In the genomic region with DNA sequence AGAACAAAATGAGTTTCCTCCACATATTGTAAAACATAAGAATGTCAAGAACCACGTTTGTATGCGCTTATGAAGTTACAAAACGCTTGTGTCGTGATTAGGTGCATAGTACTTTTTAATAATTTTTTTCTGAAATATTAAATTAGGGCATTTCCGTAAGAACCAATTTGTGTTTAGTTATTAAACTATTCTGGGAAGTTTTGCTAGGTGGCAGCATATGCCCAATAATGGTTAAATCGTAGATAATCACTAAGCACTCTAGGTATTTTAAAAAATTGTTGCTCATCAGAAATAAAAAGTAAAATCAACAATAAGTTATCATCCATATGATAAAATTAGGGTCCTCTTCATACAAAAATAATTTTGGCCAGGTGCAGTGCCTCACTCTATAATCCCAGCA, we compare ENCODE assay signal across 11 cellular contexts. TPM values are rescaled to one million over a fixed set of nuclear protein-coding genes. Genes with fewer than 3 reads are reported as not detected.
DNase-seq lines count a peak whose midpoint lies in the region; TF ChIP-seq lines count a peak whose summit lies in the region.
"Had no signal": no experiment of that assay in that cellular context is flagged by ENCODE, and none has a peak within 500 bp of the region (broad histone marks: within the 10 kb centered on the region; RNA-seq: fewer than 3 reads in every experiment).

No MANE protein-coding gene starts in this region.

- peaks cover 34% of the 10 kb centered on the region for H3K4me1 ChIP-seq in smooth muscle cell (ENCODE audit: low read depth)

- no peaks in the 10 kb centered on the region for H3K9me3 ChIP-seq in smooth muscle cell (replicated peaks; ENCODE audit: low read depth)

- TF ChIP-seq CTCF in fibroblast of mammary gland (conservative IDR thresholded peaks at IDR 0.05; ENCODE audit: control insufficient read depth, insufficient read depth, low read depth, low read length) (peak; percentile 40), smooth muscle cell (IDR thresholded peaks at IDR 0.05; ENCODE audit: borderline replicate concordance, insufficient read depth, poor library complexity, severe bottlenecking) (peak; percentile 49), coronary artery (IDR thresholded peaks at IDR 0.05) (no peak)

- H3F3A ChIP-seq in smooth muscle cell (ENCODE audit: low read depth), result peaks cover 21% of the 10 kb centered on the region

- 89% methylated on average over 6 of the region's 6 CpGs for WGBS in smooth muscle cell (ENCODE audit: low lambda C conversion rate)

- peak overlapping the region; percentile 28 for H3K4me2 ChIP-seq in smooth muscle cell

- peaks cover 85% of the 10 kb centered on the region for H3K79me2 ChIP-seq in smooth muscle cell (ENCODE audit: low read depth)

- peak overlapping the region; percentile 98 for H3K27ac ChIP-seq in smooth muscle cell (ENCODE audit: low read depth)
- no peak overlapping the region for H3K27ac ChIP-seq in coronary artery
- H3K27ac ChIP-seq: parathyroid adenoma had no signal

- H3K36me3 ChIP-seq in smooth muscle cell (ENCODE audit: low read depth), result no peaks in the 10 kb centered on the region

- no peaks in the 10 kb centered on the region for H3K27me3 ChIP-seq in smooth muscle cell (ENCODE audit: low read depth)

- DNase-seq in NCI-H2227 (lab: John Stamatoyannopoulos, UW; ENCODE audit: unreplicated experiment) (peak; percentile 3), NCI-H2227 treated with DMSO at 0.1 percent for 48 hours (lab: John Stamatoyannopoulos, UW) (no peak), RPMI7951 (ENCODE audit: low read depth) (peak; percentile 16), fibroblast of mammary gland (ENCODE audit: low read depth) (peak; percentile 62), smooth muscle cell (lab: John Stamatoyannopoulos, UW; ENCODE audit: unreplicated experiment) (no peak), coronary artery (ENCODE audit: low spot score) (no peak), middle frontal gyrus (ENCODE audit: extremely low spot score, low spot score) (no peak), 8988T (no peak)
- DNase-seq: activated naive CD8-positive, alpha-beta T cell treated with anti-CD3 and anti-CD28 coated beads for 36 hours; NCI-H774 had no signal

- no peak overlapping the region for H3K9ac ChIP-seq in smooth muscle cell (ENCODE audit: low read depth)
- H3K9ac ChIP-seq: parathyroid adenoma had no signal

- H3K4me3 ChIP-seq in fibroblast of mammary gland (ENCODE audit: control insufficient read depth, low read depth, low read length) (no peak overlapping the region), smooth muscle cell (no peak overlapping the region), coronary artery (no peak overlapping the region)

- no peaks in the 10 kb centered on the region for H4K20me1 ChIP-seq in smooth muscle cell (ENCODE audit: low read depth)

- no peak overlapping the region for H2AFZ ChIP-seq in smooth muscle cell (ENCODE audit: low read depth)
- H2AFZ ChIP-seq: parathyroid adenoma had no signal

RNA-seq across cellular contexts. Expression of a gene that starts 5.4 kb away (rescaled TPM):
- total RNA-seq in RPMI7951 (2014; rRNA removed; shearing (Covaris generic)), result 11.3 and 17.2 TPM in 2 replicates
- total RNA-seq in smooth muscle cell, result 15.1 and 19.0 TPM in 2 replicates
- 7.0 and 7.1 TPM in 2 replicates for polyA plus RNA-seq in smooth muscle cell

Comparison
In these comparisons a context has a peak if more than half of its experiments do, and no peak if none do; other contexts are left out.
1. DNase-seq: peak in NCI-H2227 (single experiment), RPMI7951 (single experiment) and fibroblast of mammary gland (single experiment); none in NCI-H2227 treated with DMSO at 0.1 percent for 48 hours (single experiment), smooth muscle cell (single experiment), coronary artery (single experiment), middle frontal gyrus (single experiment) and 8988T (single experiment).